21 cellular contexts compared by ENCODE assay signal in the genomic region with DNA sequence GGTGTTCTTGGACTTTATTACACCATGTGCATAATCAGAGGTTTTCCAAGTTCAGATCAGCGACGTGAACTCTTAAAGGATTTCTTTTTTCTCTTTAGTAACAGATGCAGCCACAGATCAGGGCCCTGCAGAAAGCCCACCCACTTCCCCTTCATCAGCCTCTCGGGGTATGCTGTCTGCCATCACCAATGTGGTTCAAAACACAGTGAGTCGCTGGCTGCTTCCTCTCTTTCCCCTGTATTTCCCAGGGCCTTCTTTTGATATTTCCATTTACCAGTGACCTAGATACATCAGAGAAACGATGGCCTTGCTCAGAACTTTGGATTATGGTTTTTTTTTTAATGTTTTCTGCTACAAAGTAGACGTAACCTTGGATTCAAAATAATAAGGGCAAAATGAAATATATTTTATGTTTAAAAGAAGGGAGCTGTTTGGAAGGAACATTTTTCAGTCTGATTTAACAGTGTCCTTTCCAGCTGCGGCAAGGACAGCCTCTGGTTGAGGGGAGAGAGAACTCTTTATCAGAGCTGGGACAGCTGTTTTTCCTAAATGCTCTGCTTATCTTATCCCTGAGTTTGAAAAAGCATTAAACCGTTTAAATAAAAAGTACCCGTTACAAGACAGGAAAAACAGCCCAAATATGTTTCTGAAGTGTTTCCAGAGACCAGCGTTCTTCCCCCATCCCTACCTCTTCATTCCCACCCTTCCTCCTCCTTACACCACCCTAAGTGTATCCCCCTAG. TPM values are rescaled to one million over a fixed set of nuclear protein-coding genes. Genes with fewer than 3 reads are reported as not detected.
DNase-seq lines count a peak whose midpoint lies in the region; ATAC-seq and TF ChIP-seq lines count a peak whose summit lies in the region.
"Had no signal": no experiment of that assay in that cellular context is flagged by ENCODE, and none has a peak within 500 bp of the region (broad histone marks: within the 10 kb centered on the region; RNA-seq: fewer than 3 reads in every experiment).

No MANE protein-coding gene starts in this region.

- no peak overlapping the region for H3K27ac Mint-ChIP-seq in CD8-positive, alpha-beta T cell
- H3K27ac Mint-ChIP-seq in nephron = peak overlapping the region; percentile 85 to 89 (median 86)
- H3K27ac Mint-ChIP-seq in type B pancreatic cell = no peak overlapping the region
- H3K27ac Mint-ChIP-seq: activated CD8-positive, alpha-beta memory T cell treated with anti-CD3 and anti-CD28 coated beads, Interleukin-2, amount 10 ng/mL, durations not matched to agents 7 days and 5 days; endodermal cell; stimulated activated naive CD8-positive, alpha-beta T cell treated with anti-CD3 and anti-CD28 coated beads, Interleukin-15, Interleukin-2, amounts not matched to agents 100 ng/mL and 50 ng/mL, for 24 hours had no signal

- no peaks in the 10 kb centered on the region for H3K27me3 ChIP-seq in CD8-positive, alpha-beta T cell (ENCODE audit: insufficient read depth, low read length)
- H3K27me3 ChIP-seq in OCI-LY1 (ENCODE audit: insufficient read depth, low read length) = no peaks in the 10 kb centered on the region
- H3K27me3 ChIP-seq: neutrophil had no signal

- no peaks in the 10 kb centered on the region for H3K4me1 ChIP-seq in CD8-positive, alpha-beta T cell (ENCODE audit: insufficient read depth, low read length)
- peaks cover 10% of the 10 kb centered on the region for H3K4me1 ChIP-seq in OCI-LY1 (ENCODE audit: insufficient read depth, low read length, severe bottlenecking)

- H3K4me1 Mint-ChIP-seq in CD8-positive, alpha-beta T cell (ENCODE audit: low read depth) = peaks cover 4% of the 10 kb centered on the region
- H3K4me1 Mint-ChIP-seq in nephron (peaks cover 15% of the 10 kb centered on the region), type B pancreatic cell (ENCODE audit: unreplicated experiment) (peaks cover 13% of the 10 kb centered on the region)

- no peaks in the 10 kb centered on the region for H3K9me3 ChIP-seq in CD8-positive, alpha-beta T cell (ENCODE audit: low read length)
- no peaks in the 10 kb centered on the region for H3K9me3 ChIP-seq in OCI-LY1 (ENCODE audit: low read length)
- H3K9me3 ChIP-seq: neutrophil had no signal

- no peak overlapping the region for H3K4me3 ChIP-seq in CD8-positive, alpha-beta T cell (ENCODE audit: low read depth, low read length)
- H3K4me3 ChIP-seq in OCI-LY1 (ENCODE audit: low read depth, low read length, poor library complexity, severe bottlenecking) = no peak overlapping the region

- no peak for DNase-seq in CD8-positive, alpha-beta T cell
- peak; percentile 63 to 78 for DNase-seq in erythroblast (lab: John Stamatoyannopoulos, UW)
- DNase-seq in type B pancreatic cell (ENCODE audit: extremely low spot score, unreplicated experiment) = no peak
- DNase-seq in DMS 273 (lab: John Stamatoyannopoulos, UW; ENCODE audit: unreplicated experiment) = no peak
- DNase-seq in GF-D8 (lab: John Stamatoyannopoulos, UW) = no peak
- DNase-seq: activated CD8-positive, alpha-beta memory T cell treated with anti-CD3 and anti-CD28 coated beads, Interleukin-2, amount 10 ng/mL, durations not matched to agents 7 days and 5 days; activated effector memory CD4-positive, alpha-beta T cell treated with Interleukin-2 at 50 U/mL for 16 hours; amygdala; endodermal cell; HCEC 1CT; Karpas-422; midbrain; NCI-H1105; NCI-H2081 treated with DMSO at 0.1 percent for 48 hours; NCI-H526 had no signal

- TF ChIP-seq POLR2A in erythroblast (IDR thresholded peaks at IDR 0.05; ENCODE audit: low read length) = no peak

- peak; percentile 31 for ATAC-seq in CD8-positive, alpha-beta T cell
- no peak for ATAC-seq in HG02973 (IDR thresholded peaks at IDR 0.05; ENCODE audit: unreplicated experiment)
- ATAC-seq: activated CD8-positive, alpha-beta memory T cell treated with anti-CD3 and anti-CD28 coated beads, Interleukin-2, amount 10 ng/mL, durations not matched to agents 7 days and 5 days; sciatic nerve had no signal

- H3K27ac ChIP-seq in CD8-positive, alpha-beta T cell (ENCODE audit: low read depth, low read length) = no peak overlapping the region
- H3K27ac ChIP-seq in OCI-LY1 (ENCODE audit: low read depth, low read length, poor library complexity, severe bottlenecking) = no peak overlapping the region
- H3K27ac ChIP-seq: neutrophil had no signal

- no peaks in the 10 kb centered on the region for H3K9me3 Mint-ChIP-seq in CD8-positive, alpha-beta T cell
- H3K9me3 Mint-ChIP-seq in nephron = no peaks in the 10 kb centered on the region
- no peaks in the 10 kb centered on the region for H3K9me3 Mint-ChIP-seq in type B pancreatic cell
- H3K9me3 Mint-ChIP-seq: endodermal cell; stimulated activated naive CD8-positive, alpha-beta T cell treated with anti-CD3 and anti-CD28 coated beads, Interleukin-15, Interleukin-2, amounts not matched to agents 100 ng/mL and 50 ng/mL, for 24 hours had no signal

- H3K36me3 Mint-ChIP-seq in CD8-positive, alpha-beta T cell = no peaks in the 10 kb centered on the region
- H3K36me3 Mint-ChIP-seq in nephron (ENCODE audit: low read depth) (peaks cover 46% of the 10 kb centered on the region), type B pancreatic cell (peaks cover 29% of the 10 kb centered on the region)
- H3K36me3 Mint-ChIP-seq: activated CD8-positive, alpha-beta memory T cell treated with anti-CD3 and anti-CD28 coated beads, Interleukin-2, amount 10 ng/mL, durations not matched to agents 7 days and 5 days had no signal

- TF ChIP-seq CTCF in CD8-positive, alpha-beta T cell (IDR thresholded peaks at IDR 0.05) = no peak
- TF ChIP-seq CTCF in OCI-LY1 (IDR thresholded peaks at IDR 0.05; ENCODE audit: low read length) (no peak), nephron (IDR thresholded peaks at IDR 0.05; ENCODE audit: unreplicated experiment in 3 of 3) (no peak), type B pancreatic cell (conservative IDR thresholded peaks at IDR 0.05) (no peak)

- H3F3A ChIP-seq in OCI-LY1 (ENCODE audit: insufficient read depth, low read length) = no peaks in the 10 kb centered on the region

- no peak overlapping the region for H3K4me3 Mint-ChIP-seq in CD8-positive, alpha-beta T cell
- H3K4me3 Mint-ChIP-seq in nephron = no peak overlapping the region
- no peak overlapping the region for H3K4me3 Mint-ChIP-seq in type B pancreatic cell
- H3K4me3 Mint-ChIP-seq: activated CD8-positive, alpha-beta memory T cell treated with anti-CD3 and anti-CD28 coated beads, Interleukin-2, amount 10 ng/mL, durations not matched to agents 7 days and 5 days; endodermal cell; stimulated activated naive CD8-positive, alpha-beta T cell treated with anti-CD3 and anti-CD28 coated beads, Interleukin-15, Interleukin-2, amounts not matched to agents 100 ng/mL and 50 ng/mL, for 24 hours had no signal

- H2AFZ ChIP-seq in OCI-LY1 (ENCODE audit: low read length) = peak overlapping the region; percentile 55; the same call in 1 of the 2 replicates

- H4K20me1 ChIP-seq in OCI-LY1 (ENCODE audit: insufficient read depth, low read length) = no peaks in the 10 kb centered on the region

- no peaks in the 10 kb centered on the region for H3K36me3 ChIP-seq in CD8-positive, alpha-beta T cell (ENCODE audit: insufficient read depth, low read length)
- no peaks in the 10 kb centered on the region for H3K36me3 ChIP-seq in OCI-LY1 (ENCODE audit: insufficient read depth, low read length)
- H3K36me3 ChIP-seq: neutrophil had no signal

- no peaks in the 10 kb centered on the region for H3K9me2 ChIP-seq in OCI-LY1 (ENCODE audit: low read depth, low read length)

- intact Hi-C loops in CD8-positive, alpha-beta T cell (cut with DNase I, micrococcal nuclease) = loop anchor here in 1 of 2 experiments (10.0 kb wide), 2 partner anchors 399 to 499 kb away; partner anchors contain the start of gene KLB

- H3K9ac ChIP-seq in OCI-LY1 (ENCODE audit: low read length) = no peak overlapping the region

- H3K27me3 Mint-ChIP-seq in CD8-positive, alpha-beta T cell (ENCODE audit: low read depth) = no peaks in the 10 kb centered on the region
- H3K27me3 Mint-ChIP-seq in nephron (ENCODE audit: low read depth) (no peaks in the 10 kb centered on the region), type B pancreatic cell (no peaks in the 10 kb centered on the region)
- H3K27me3 Mint-ChIP-seq: stimulated activated naive CD8-positive, alpha-beta T cell treated with anti-CD3 and anti-CD28 coated beads, Interleukin-15, Interleukin-2, amounts not matched to agents 100 ng/mL and 50 ng/mL, for 24 hours had no signal

- H3K4me2 ChIP-seq in OCI-LY1 (ENCODE audit: low read length) = no peak overlapping the region; the same call in 1 of the 2 replicates

- no peaks in the 10 kb centered on the region for H3K79me2 ChIP-seq in OCI-LY1 (ENCODE audit: insufficient read depth, low read length)

- POLR2A ChIA-PET in CD8-positive, alpha-beta T cell (lab: Charles Lee) = interaction anchor here (1.6 kb wide), 1 partner anchor 229 kb away, joined by 4 read pairs; no protein-coding TSS in a partner anchor

- CTCF ChIA-PET in CD8-positive, alpha-beta T cell (lab: Charles Lee) = interaction anchor here (0.8 to 7.1 kb wide), 4 partner anchors 146 to 239 kb away, joined by 3 to 180 read pairs (median 12); no protein-coding TSS in a partner anchor

RNA-seq across cellular contexts. Expression of gene FAM114A1, which starts 38.2 kb away (rescaled TPM):
- not detected for total RNA-seq in CD8-positive, alpha-beta T cell
- 33.9 and 54.2 TPM in 2 replicates for total RNA-seq in type B pancreatic cell (ENCODE audit: low replicate concordance)

RNA-seq across cellular contexts. Expression of gene TLR6, which starts 49.2 kb away (rescaled TPM):
- total RNA-seq in CD8-positive, alpha-beta T cell = under 1 TPM; 0.31 to 0.60 TPM
- 0.56 and 0.67 TPM in 2 replicates for total RNA-seq in type B pancreatic cell (ENCODE audit: low replicate concordance)

Comparison
In these comparisons a context has a peak if more than half of its experiments do, and no peak if none do; other contexts are left out.
1. DNase-seq: peak in erythroblast (2 of 2); none in CD8-positive, alpha-beta T cell (0 of 7), type B pancreatic cell (single experiment), DMS 273 (single experiment) and GF-D8 (single experiment).
2. H3K27ac Mint-ChIP-seq: peak in nephron (3 of 3); none in CD8-positive, alpha-beta T cell (single experiment) and type B pancreatic cell (single experiment).
3. RNA of gene FAM114A1, which starts 38.2 kb away (total RNA-seq): 33.9 to 54.2 TPM in type B pancreatic cell; not detected in CD8-positive, alpha-beta T cell; every median in the first group is over 10 times any median in the second.